ENCODE assay signal across 8 cellular contexts in the genomic region with DNA sequence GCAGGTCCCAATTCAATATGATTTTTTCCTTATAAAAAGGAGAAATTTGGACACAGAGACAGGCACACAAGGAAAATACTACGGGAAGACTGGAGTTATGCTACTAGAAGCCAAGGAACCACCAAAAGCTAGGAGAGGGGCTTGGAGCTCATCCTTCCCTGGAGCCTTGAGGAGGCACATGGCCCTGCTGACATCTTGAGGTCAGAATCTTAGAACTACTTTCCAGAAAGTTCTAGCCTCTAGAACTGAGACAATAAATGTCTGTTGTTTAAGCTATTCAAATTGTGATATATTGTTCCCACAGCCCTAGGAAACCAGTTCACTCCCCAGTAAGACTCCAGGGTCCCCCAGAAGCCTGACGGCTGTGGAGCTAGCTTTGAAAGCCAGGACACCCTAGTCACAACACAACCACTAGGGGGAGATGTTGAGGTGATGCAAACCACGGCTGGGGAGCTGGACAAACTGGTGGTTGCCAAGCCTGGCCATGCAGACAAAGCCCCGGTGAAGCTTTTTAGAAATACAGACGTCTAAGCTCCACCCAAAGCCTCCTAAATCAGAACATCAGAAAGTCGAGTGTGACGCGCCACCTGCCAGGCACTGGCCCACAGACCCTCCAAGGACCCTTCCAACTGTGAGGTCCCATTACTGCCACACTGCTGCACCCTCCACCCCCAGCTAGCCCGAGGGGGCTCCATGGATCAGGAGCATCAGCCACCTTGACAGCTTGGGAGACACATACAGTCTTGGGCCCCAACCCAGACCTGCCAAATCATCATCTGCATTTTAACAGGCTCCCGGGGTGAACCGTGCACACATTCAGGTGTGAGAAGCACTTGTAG.
DNase-seq lines count a peak whose midpoint lies in the region; ATAC-seq and TF ChIP-seq lines count a peak whose summit lies in the region.

No MANE protein-coding gene starts in this region.

- no peaks in the 10 kb centered on the region for H3K36me3 ChIP-seq in SJCRH30

- H3K27me3 Mint-ChIP-seq in activated naive CD4-positive, alpha-beta T cell treated with anti-CD3 and anti-CD28 coated beads, Interleukin-2, amount 50 U/mL, for 24 hours: no peaks in the 10 kb centered on the region
- peaks cover 77% of the 10 kb centered on the region for H3K27me3 Mint-ChIP-seq in progenitor cell of endocrine pancreas

- no peaks in the 10 kb centered on the region for H3K4me1 ChIP-seq in SJCRH30

- no peaks in the 10 kb centered on the region for H3K36me3 Mint-ChIP-seq in activated naive CD4-positive, alpha-beta T cell treated with anti-CD3 and anti-CD28 coated beads, Interleukin-2, amount 50 U/mL, for 24 hours
- H3K36me3 Mint-ChIP-seq in progenitor cell of endocrine pancreas (ENCODE audit: insufficient read depth): peaks cover 2% of the 10 kb centered on the region

- TF ChIP-seq CTCF in progenitor cell of endocrine pancreas (IDR thresholded peaks at IDR 0.05; ENCODE audit: unreplicated experiment): peak; percentile 82

- ATAC-seq in GM21619 (IDR thresholded peaks at IDR 0.05; ENCODE audit: unreplicated experiment): peak; percentile 77
- peak; percentile 83 for ATAC-seq in Right ventricle myocardium superior (ENCODE audit: poor library complexity)

- peak overlapping the region; percentile 30 for H3K27ac Mint-ChIP-seq in activated naive CD4-positive, alpha-beta T cell treated with anti-CD3 and anti-CD28 coated beads, Interleukin-2, amount 50 U/mL, for 24 hours
- no peak overlapping the region for H3K27ac Mint-ChIP-seq in progenitor cell of endocrine pancreas

- intact Hi-C loops in Right ventricle myocardium superior (cut with DNase I): loop anchor here (10.0 kb wide), 1 partner anchor 169 kb away; no protein-coding TSS in a partner anchor
- intact Hi-C loops in posterior vena cava (cut with DNase I): loop anchor here (5.0 to 10.0 kb wide), 3 partner anchors 109 to 189 kb away; a partner anchor contains a TSS

- H3K9me3 ChIP-seq in SJCRH30 (replicated peaks): no peaks in the 10 kb centered on the region

- no peaks in the 10 kb centered on the region for H3K27me3 ChIP-seq in SJCRH30

- no peak overlapping the region for H3K27ac ChIP-seq in SJCRH30

- H3K4me3 ChIP-seq in SJCRH30: no peak overlapping the region

- DNase-seq in DMS53 (lab: John Stamatoyannopoulos, UW) (peak; percentile 86), Kasumi-1 (lab: John Stamatoyannopoulos, UW) (peak; percentile 85 to 89), SJCRH30 (peak; percentile 70 to 91), Right ventricle myocardium superior (peak; percentile 64), progenitor cell of endocrine pancreas (ENCODE audit: low spot score, unreplicated experiment) (peak; percentile 40), posterior vena cava (ENCODE audit: low spot score) (no peak)

- no peak overlapping the region for H3K4me3 Mint-ChIP-seq in activated naive CD4-positive, alpha-beta T cell treated with anti-CD3 and anti-CD28 coated beads, Interleukin-2, amount 50 U/mL, for 24 hours
- H3K4me3 Mint-ChIP-seq in progenitor cell of endocrine pancreas (ENCODE audit: low read depth): no peak overlapping the region

- H3K4me1 Mint-ChIP-seq in activated naive CD4-positive, alpha-beta T cell treated with anti-CD3 and anti-CD28 coated beads, Interleukin-2, amount 50 U/mL, for 24 hours: peaks cover 3% of the 10 kb centered on the region
- peaks cover 3% of the 10 kb centered on the region for H3K4me1 Mint-ChIP-seq in progenitor cell of endocrine pancreas (ENCODE audit: low read depth)

- no peaks in the 10 kb centered on the region for H3K9me3 Mint-ChIP-seq in activated naive CD4-positive, alpha-beta T cell treated with anti-CD3 and anti-CD28 coated beads, Interleukin-2, amount 50 U/mL, for 24 hours
- no peaks in the 10 kb centered on the region for H3K9me3 Mint-ChIP-seq in progenitor cell of endocrine pancreas (ENCODE audit: low read depth)
